31 cellular contexts compared by ENCODE assay signal in the genomic region with DNA sequence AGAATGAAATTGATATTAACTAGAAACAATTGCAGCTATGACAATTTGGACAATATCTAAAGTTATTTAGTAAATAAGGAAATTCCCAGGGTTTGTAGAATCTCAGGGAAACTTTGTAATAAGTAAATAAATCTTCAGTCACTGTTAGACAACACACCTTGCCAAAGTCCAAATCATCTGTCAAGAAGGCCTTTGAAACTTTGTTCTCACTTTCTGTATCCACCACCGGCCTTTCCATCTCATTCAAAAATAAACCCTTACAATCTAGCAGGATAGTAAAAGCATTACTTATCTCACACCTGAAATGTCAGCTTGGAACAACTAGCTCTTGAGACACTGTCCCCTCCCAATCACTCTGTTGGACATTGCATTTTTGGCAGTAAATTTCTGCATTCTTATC. TPM values are rescaled to one million over a fixed set of nuclear protein-coding genes. Genes with fewer than 3 reads are reported as not detected.
A peak's percentile ranks its signal among the peaks of the same experiment; 100 is the strongest.
DNase-seq lines count a peak whose midpoint lies in the region; ATAC-seq, FAIRE-seq and TF ChIP-seq lines count a peak whose summit lies in the region.
"Had no signal": no experiment of that assay in that cellular context is flagged by ENCODE, and none has a peak within 500 bp of the region (broad histone marks: within the 10 kb centered on the region; RNA-seq: fewer than 3 reads in every experiment).

No MANE protein-coding gene starts in this region.

- WGBS in GM23248 (ENCODE audit: low coverage in 1 of 2, low lambda C conversion rate in 2 of 2, missing lambda C conversion rate in 2 of 2), 2 experiments = 90 to 100% methylated on average over 1 of the region's 1 CpG
- WGBS in HepG2 (ENCODE audit: low lambda C conversion rate) = 0% methylated on average over 1 of the region's 1 CpG
- WGBS in smooth muscle cell (ENCODE audit: low lambda C conversion rate) = 92% methylated on average over 1 of the region's 1 CpG

- no peak for TF ChIP-seq RAD21 in HepG2 (CRISPR knock-in tag; IDR thresholded peaks at IDR 0.05)

- H3K27ac ChIP-seq in GM23248 (peak overlapping the region; percentile 46), breast epithelium (peak overlapping the region in 1 of 2 donors; percentile 9), HepG2 (ENCODE audit: extremely low read length, insufficient read depth, low read length) (no peak overlapping the region), smooth muscle cell (ENCODE audit: low read depth) (no peak overlapping the region), kidney (ENCODE audit: low read depth in 2 of 2, low read length in 2 of 2) (no peak overlapping the region)
- H3K27ac ChIP-seq: parathyroid adenoma had no signal

- no peaks in the 10 kb centered on the region for H3K36me3 Mint-ChIP-seq in stimulated activated memory B cell treated with anti-CD40 and anti-IgM and Interleukin-4, amounts not matched to agents 10 μg/mL and 1 μg/mL and 100 μg/mL, for 72 hours
- no peaks in the 10 kb centered on the region for H3K36me3 Mint-ChIP-seq in natural killer cell treated with Interleukin-12 subunit alpha and Interleukin-12 subunit beta and Interleukin-15 and Interleukin-18, amount 100 ng/mL, for 72 hours
- H3K36me3 Mint-ChIP-seq: activated naive CD8-positive, alpha-beta T cell treated with anti-CD3 and anti-CD28 coated beads, Interleukin-2, amount 10 ng/mL, durations not matched to agents 7 days and 5 days; IgD-negative memory B cell had no signal

- peaks cover 10% of the 10 kb centered on the region; the same call in 1 of the 2 replicates for H4K20me1 ChIP-seq in GM23248 (ENCODE audit: insufficient read depth)
- H4K20me1 ChIP-seq in HepG2 (ENCODE audit: insufficient read depth, low read length) = no peaks in the 10 kb centered on the region
- peaks cover 85% of the 10 kb centered on the region for H4K20me1 ChIP-seq in smooth muscle cell (ENCODE audit: low read depth)

- TF ChIP-seq CTCF in breast epithelium (IDR thresholded peaks at IDR 0.05) (no peak), HepG2 (CRISPR knock-in tag; IDR thresholded peaks at IDR 0.05) (no peak), smooth muscle cell (IDR thresholded peaks at IDR 0.05; ENCODE audit: borderline replicate concordance, insufficient read depth, poor library complexity, severe bottlenecking) (no peak), kidney (IDR thresholded peaks at IDR 0.05; ENCODE audit: borderline replicate concordance, extremely low read depth, insufficient read depth) (no peak)

- peak overlapping the region; percentile 99 for H3K4me3 ChIP-seq in GM23248
- peak overlapping the region in 2 of 3 donors; percentile 12 to 74 for H3K4me3 ChIP-seq in breast epithelium
- H3K4me3 ChIP-seq in HepG2 (replicated peaks in 1 of 3; ENCODE audit: insufficient read depth in 1 of 3, low read depth in 2 of 3, low read length in 3 of 3) = no peak overlapping the region
- H3K4me3 ChIP-seq in smooth muscle cell = no peak overlapping the region
- no peak overlapping the region for H3K4me3 ChIP-seq in kidney (ENCODE audit: low read length in 2 of 2)
- H3K4me3 ChIP-seq: HAP-1, right atrium auricular region had no signal

- peaks cover 42% of the 10 kb centered on the region for H3K27me3 Mint-ChIP-seq in stimulated activated memory B cell treated with anti-CD40 and anti-IgM and Interleukin-4, amounts not matched to agents 10 μg/mL and 1 μg/mL and 100 μg/mL, for 72 hours
- peaks cover 23 to 54% of the 10 kb centered on the region in 2 donors for H3K27me3 Mint-ChIP-seq in natural killer cell treated with Interleukin-12 subunit alpha and Interleukin-12 subunit beta and Interleukin-15 and Interleukin-18, amount 100 ng/mL, for 72 hours

- peaks cover 98% of the 10 kb centered on the region for H3K79me2 ChIP-seq in GM23248 (ENCODE audit: insufficient read depth)
- no peaks in the 10 kb centered on the region for H3K79me2 ChIP-seq in HepG2 (ENCODE audit: insufficient read depth, low read length)
- peaks cover 95% of the 10 kb centered on the region for H3K79me2 ChIP-seq in smooth muscle cell (ENCODE audit: low read depth)
- H3K79me2 ChIP-seq: parathyroid adenoma had no signal

- ATAC-seq in HepG2 = no peak; the same call in 2 of the 3 replicates
- no peak for ATAC-seq in stimulated activated memory B cell treated with anti-CD40 and anti-IgM and Interleukin-4, amounts not matched to agents 10 μg/mL and 1 μg/mL and 100 μg/mL, for 72 hours
- ATAC-seq in natural killer cell treated with Interleukin-12 subunit alpha and Interleukin-12 subunit beta and Interleukin-15 and Interleukin-18, amount 100 ng/mL, for 72 hours = no peak
- ATAC-seq: activated CD4-positive, alpha-beta T cell treated with anti-CD3 and anti-CD28 coated beads for 36 hours; esophagus mucosa; gastrocnemius medialis had no signal

- H3K27me3 ChIP-seq in GM23248 (replicated peaks; ENCODE audit: insufficient read depth) = no peaks in the 10 kb centered on the region
- no peaks in the 10 kb centered on the region for H3K27me3 ChIP-seq in breast epithelium
- H3K27me3 ChIP-seq in HepG2 (ENCODE audit: control insufficient read depth in 1 of 2, insufficient read depth in 2 of 2, low read length in 2 of 2) = peaks cover 2 to 26% of the 10 kb centered on the region in 2 experiments; a peak in 2 of 5 replicates
- H3K27me3 ChIP-seq in smooth muscle cell (ENCODE audit: low read depth) = no peaks in the 10 kb centered on the region
- H3K27me3 ChIP-seq: right atrium auricular region, stomach, tibial nerve had no signal

- peak overlapping the region; percentile 50 for H3K9ac ChIP-seq in GM23248
- no peak overlapping the region for H3K9ac ChIP-seq in HepG2 (ENCODE audit: insufficient read depth, low read depth, low read length)
- no peak overlapping the region for H3K9ac ChIP-seq in smooth muscle cell (ENCODE audit: low read depth)
- H3K9ac ChIP-seq in kidney (ENCODE audit: low read length in 2 of 2) = no peak overlapping the region
- H3K9ac ChIP-seq: parathyroid adenoma had no signal

- H3K36me3 ChIP-seq in GM23248 (ENCODE audit: low read depth) = peaks cover 62% of the 10 kb centered on the region
- no peaks in the 10 kb centered on the region for H3K36me3 ChIP-seq in breast epithelium
- H3K36me3 ChIP-seq in HepG2 (replicated peaks in 1 of 2; ENCODE audit: control insufficient read depth in 1 of 2, insufficient read depth in 2 of 2, low read length in 2 of 2) = no peaks in the 10 kb centered on the region
- peaks cover 26% of the 10 kb centered on the region for H3K36me3 ChIP-seq in smooth muscle cell (ENCODE audit: low read depth)
- H3K36me3 ChIP-seq in kidney (ENCODE audit: control insufficient read depth in 1 of 2, insufficient read depth in 2 of 2, low read length in 2 of 2) = no peaks in the 10 kb centered on the region
- H3K36me3 ChIP-seq: HAP-1 had no signal

- POLR2A ChIA-PET in HepG2 (lab: Yijun Ruan, JAX) = no interaction called here

- DNase-seq in GM23248 (no peak), breast epithelium (ENCODE audit: low spot score in 2 of 2) (no peak), HepG2 (ENCODE audit: low spot score) (no peak), smooth muscle cell (lab: John Stamatoyannopoulos, UW; ENCODE audit: unreplicated experiment) (no peak), NCI-H187 treated with DMSO at 0.1 percent for 48 hours (lab: John Stamatoyannopoulos, UW) (no peak), kidney (no peak)
- no peak for DNase-seq in natural killer cell treated with Interleukin-12 subunit alpha and Interleukin-12 subunit beta and Interleukin-15 and Interleukin-18, amount 100 ng/mL, for 72 hours (ENCODE audit: low spot score)
- DNase-seq: activated CD4-positive, alpha-beta T cell treated with anti-CD3 and anti-CD28 coated beads for 36 hours; activated effector memory CD4-positive, alpha-beta T cell treated with anti-CD3 and anti-CD28 coated beads, Interleukin-2, amount 50 U/mL, for 16 hours; activated naive CD8-positive, alpha-beta T cell treated with anti-CD3 and anti-CD28 coated beads, Interleukin-2, amount 10 ng/mL, durations not matched to agents 7 days and 5 days; activated T-cell treated with anti-CD3 and anti-CD28 coated beads for 4 hours; dermis blood vessel endothelial cell; endodermal cell; gastrocnemius medialis; NCI-H146; NCI-H446 treated with DMSO at 0.1 percent for 48 hours; NCI-H82; SIG-M5; stimulated activated CD4-positive, alpha-beta T cell treated with anti-CD3 and anti-CD28 coated beads, Interleukin-12 subunit alpha, Interleukin-12 subunit beta, amount 100 ng/mL, for 4 hours; stimulated activated CD4-positive, alpha-beta T cell treated with anti-CD3 and anti-CD28 coated beads, Interleukin-2, amount 100 ng/mL, for 48 hours; stomach had no signal

- no peaks in the 10 kb centered on the region for H3K4me1 Mint-ChIP-seq in stimulated activated memory B cell treated with anti-CD40 and anti-IgM and Interleukin-4, amounts not matched to agents 10 μg/mL and 1 μg/mL and 100 μg/mL, for 72 hours
- peaks cover 0 to 9% of the 10 kb centered on the region in 2 donors for H3K4me1 Mint-ChIP-seq in natural killer cell treated with Interleukin-12 subunit alpha and Interleukin-12 subunit beta and Interleukin-15 and Interleukin-18, amount 100 ng/mL, for 72 hours (ENCODE audit: low read depth in 2 of 2)
- H3K4me1 Mint-ChIP-seq: central memory CD8-positive, alpha-beta T cell; endodermal cell; IgD-negative memory B cell; neural crest cell had no signal

- in situ Hi-C loops in GM23248 (cut with MboI) (no loop called here), HepG2 (cut with HindIII; ENCODE audit: extremely low pct_ligation_motif_present, low pct_unique_long_range_greater_than_20kb) (no loop called here)

- TF ChIP-seq EP300 in HepG2 (IDR thresholded peaks at IDR 0.05; ENCODE audit: low read depth in 2 of 2, low read length in 2 of 2) (no peak), HepG2 (CRISPR knock-in tag; IDR thresholded peaks at IDR 0.05; ENCODE audit: borderline replicate concordance) (no peak)

- TF ChIP-seq POLR2A in breast epithelium (IDR thresholded peaks at IDR 0.05) = no peak
- no peak for TF ChIP-seq POLR2A in HepG2 (IDR thresholded peaks at IDR 0.05; ENCODE audit: insufficient read depth in 1 of 2, low read depth in 2 of 2, low read length in 2 of 2)

- H3K27ac Mint-ChIP-seq in stimulated activated memory B cell treated with anti-CD40 and anti-IgM and Interleukin-4, amounts not matched to agents 10 μg/mL and 1 μg/mL and 100 μg/mL, for 72 hours = no peak overlapping the region
- H3K27ac Mint-ChIP-seq in natural killer cell treated with Interleukin-12 subunit alpha and Interleukin-12 subunit beta and Interleukin-15 and Interleukin-18, amount 100 ng/mL, for 72 hours = no peak overlapping the region
- H3K27ac Mint-ChIP-seq: activated CD4-positive, alpha-beta T cell treated with anti-CD3 and anti-CD28 coated beads for 36 hours; activated naive CD8-positive, alpha-beta T cell treated with anti-CD3 and anti-CD28 coated beads, Interleukin-2, amount 10 ng/mL, durations not matched to agents 7 days and 5 days; endodermal cell; IgD-negative memory B cell had no signal

- intact Hi-C loops in breast epithelium (cut with DNase I; ENCODE audit: low total_unique reads) = no loop called here
- intact Hi-C loops in HepG2 (cut with micrococcal nuclease; ENCODE audit: unreplicated experiment) = no loop called here
- intact Hi-C loops in kidney (cut with DNase I) = no loop called here

- BruUV-seq in HepG2 (replicated peaks; lab: Mats Ljungman, UMichigan) = no TSS peak

- H3K4me1 ChIP-seq in GM23248 (ENCODE audit: insufficient read depth) = peaks cover 51% of the 10 kb centered on the region
- peaks cover 2 to 5% of the 10 kb centered on the region in 2 donors for H3K4me1 ChIP-seq in breast epithelium
- peaks cover 34% of the 10 kb centered on the region for H3K4me1 ChIP-seq in HepG2 (ENCODE audit: insufficient read depth, low read length)
- peaks cover 12% of the 10 kb centered on the region for H3K4me1 ChIP-seq in smooth muscle cell (ENCODE audit: low read depth)
- peaks cover 0 to 7% of the 10 kb centered on the region in 2 donors for H3K4me1 ChIP-seq in kidney (ENCODE audit: control insufficient read depth in 1 of 2, insufficient read depth in 1 of 2, low read depth in 1 of 2, low read length in 2 of 2)
- H3K4me1 ChIP-seq: HAP-1, parathyroid adenoma had no signal

- no peaks in the 10 kb centered on the region for H3K9me3 ChIP-seq in GM23248 (ENCODE audit: low read depth)
- peaks cover 0 to 24% of the 10 kb centered on the region in 2 donors for H3K9me3 ChIP-seq in breast epithelium
- no peaks in the 10 kb centered on the region for H3K9me3 ChIP-seq in HepG2 (ENCODE audit: low read length)
- no peaks in the 10 kb centered on the region for H3K9me3 ChIP-seq in smooth muscle cell (replicated peaks; ENCODE audit: low read depth)
- peaks cover 0 to 7% of the 10 kb centered on the region in 2 donors for H3K9me3 ChIP-seq in kidney (ENCODE audit: control insufficient read depth in 1 of 2, low read length in 2 of 2)
- H3K9me3 ChIP-seq: HAP-1 had no signal

- no peak overlapping the region for H2AFZ ChIP-seq in GM23248
- H2AFZ ChIP-seq in HepG2 (ENCODE audit: low read length) = no peak overlapping the region
- no peak overlapping the region for H2AFZ ChIP-seq in smooth muscle cell (ENCODE audit: low read depth)
- H2AFZ ChIP-seq: parathyroid adenoma had no signal

- H3F3A ChIP-seq in GM23248 (ENCODE audit: insufficient read depth) = peaks cover 81% of the 10 kb centered on the region
- peaks cover 15% of the 10 kb centered on the region for H3F3A ChIP-seq in smooth muscle cell (ENCODE audit: low read depth)

- CTCF ChIA-PET in HepG2 (lab: Yijun Ruan, JAX; ENCODE audit: low intra/inter-chr PET ratio, low total read pairs) = no interaction called here

- FAIRE-seq in HepG2 (lab: Jason Lieb, UNC) = no peak
- no peak for FAIRE-seq in kidney (lab: Jason Lieb, UNC)
- FAIRE-seq: RCC 7860 had no signal

- H3K9me3 Mint-ChIP-seq in stimulated activated memory B cell treated with anti-CD40 and anti-IgM and Interleukin-4, amounts not matched to agents 10 μg/mL and 1 μg/mL and 100 μg/mL, for 72 hours = peaks cover 15% of the 10 kb centered on the region
- no peaks in the 10 kb centered on the region for H3K9me3 Mint-ChIP-seq in natural killer cell treated with Interleukin-12 subunit alpha and Interleukin-12 subunit beta and Interleukin-15 and Interleukin-18, amount 100 ng/mL, for 72 hours

- H3K9me2 ChIP-seq in GM23248 (ENCODE audit: insufficient read depth) = no peaks in the 10 kb centered on the region

- H3K4me2 ChIP-seq in GM23248 (ENCODE audit: unreplicated experiment) (peak overlapping the region; percentile 97), HepG2 (ENCODE audit: low read depth, low read length) (no peak overlapping the region), smooth muscle cell (peak overlapping the region; percentile 88)

- H3K4me3 Mint-ChIP-seq in stimulated activated memory B cell treated with anti-CD40 and anti-IgM and Interleukin-4, amounts not matched to agents 10 μg/mL and 1 μg/mL and 100 μg/mL, for 72 hours = no peak overlapping the region
- no peak overlapping the region for H3K4me3 Mint-ChIP-seq in natural killer cell treated with Interleukin-12 subunit alpha and Interleukin-12 subunit beta and Interleukin-15 and Interleukin-18, amount 100 ng/mL, for 72 hours
- H3K4me3 Mint-ChIP-seq: activated CD4-positive, alpha-beta T cell treated with anti-CD3 and anti-CD28 coated beads for 36 hours; activated naive CD8-positive, alpha-beta T cell treated with anti-CD3 and anti-CD28 coated beads, Interleukin-2, amount 10 ng/mL, durations not matched to agents 7 days and 5 days; central memory CD8-positive, alpha-beta T cell; endodermal cell; IgD-negative memory B cell; neural crest cell had no signal

RNA-seq across cellular contexts. Expression of gene NNMT, which starts 7.9 kb away (rescaled TPM):
- total RNA-seq in GM23248 (2014; rRNA removed; shearing (Covaris generic)) = 809 and 1,043 TPM in 2 replicates
- polyA plus RNA-seq in GM23248 (2016; fragmentation: Nextera tagmentation; extraction: Ambion mirVana) (1,317 and 1,390 TPM in 2 replicates), HepG2 (2011; rRNA removed) (0.13 TPM in 1 of 2 replicates, not detected in the other), smooth muscle cell (588 and 814 TPM in 2 replicates), kidney (ENCODE audit: insufficient read depth, low read depth, low replicate concordance) (91.9 TPM)
- total RNA-seq in breast epithelium (1,000 to 10,000 TPM in 2 of 3 donors, 100 to 1,000 TPM in 1; 987 to 2,750 (median 1,078) TPM), HepG2 (2016; rRNA removed; fragmentation: Illumina TruSeq; extraction: Trizol) (not detected in 2 replicates), smooth muscle cell (397 and 495 TPM in 2 replicates), kidney (1,451 TPM)
- total RNA-seq in HepG2 (2016; cell fraction: cytosol; rRNA removed; fragmentation: Illumina TruSeq; extraction: Trizol; ENCODE audit: low read depth) = not detected in 2 replicates
- total RNA-seq in HepG2 (2016; cell fraction: insoluble cytoplasmic fraction; rRNA removed; fragmentation: Illumina TruSeq; extraction: Trizol) = not detected in 2 replicates
- total RNA-seq in HepG2 (2016; cell fraction: membrane; rRNA removed; fragmentation: Illumina TruSeq; extraction: Trizol) = not detected in 2 replicates
- not detected in 2 replicates for total RNA-seq in HepG2 (2016; cell fraction: nucleus; rRNA removed; fragmentation: Illumina TruSeq; extraction: Trizol)
- polyA plus RNA-seq in HepG2 (2011; cell fraction: cytosol; rRNA removed) = 0.21 TPM in 1 of 2 replicates, not detected in the other
- polyA plus RNA-seq in HepG2 (2011; cell fraction: nucleus; rRNA removed) = not detected in 2 replicates
- polyA plus RNA-seq in HepG2 (2012) = not detected in 2 replicates
- polyA plus RNA-seq in HepG2 (2016; cell fraction: cytosol; fragmentation: Illumina TruSeq; extraction: Trizol; ENCODE audit: low read depth) = not detected in 2 replicates
- not detected in 2 replicates for polyA plus RNA-seq in HepG2 (2016; cell fraction: insoluble cytoplasmic fraction; fragmentation: Illumina TruSeq; extraction: Trizol; ENCODE audit: low read depth)
- not detected in 2 replicates for polyA plus RNA-seq in HepG2 (2016; cell fraction: membrane; fragmentation: Illumina TruSeq; extraction: Trizol; ENCODE audit: low read depth)
- polyA plus RNA-seq in HepG2 (2016; cell fraction: nucleus; fragmentation: Illumina TruSeq; extraction: Trizol; ENCODE audit: insufficient read depth, low read depth) = not detected in 2 replicates
- 129 TPM in 1 of 2 replicates, not detected in the other for polyA minus RNA-seq in HepG2 (2011; rRNA and poly(A)+ RNA removed; ENCODE audit: low replicate concordance)
- polyA minus RNA-seq in HepG2 (2011; cell fraction: cytosol; rRNA and poly(A)+ RNA removed) = 1.6 and 1.8 TPM in 2 replicates
- 1.4 and 1.5 TPM in 2 replicates for polyA minus RNA-seq in HepG2 (2011; cell fraction: nucleus; rRNA and poly(A)+ RNA removed)
- total RNA-seq in natural killer cell treated with Interleukin-12 subunit alpha and Interleukin-12 subunit beta and Interleukin-15 and Interleukin-18, amount 100 ng/mL, for 72 hours = not detected
- total RNA-seq: activated CD4-positive, alpha-beta T cell treated with anti-CD3 and anti-CD28 coated beads for 36 hours; activated naive CD8-positive, alpha-beta T cell treated with anti-CD3 and anti-CD28 coated beads, Interleukin-2, amount 10 ng/mL, durations not matched to agents 7 days and 5 days; endodermal cell had no signal
- polyA plus RNA-seq: IgD-negative memory B cell had no signal

Comparison
In these comparisons a context has a peak if more than half of its experiments do, and no peak if none do; other contexts are left out.
1. H3K4me3 ChIP-seq: peak in GM23248 (single experiment) and breast epithelium (2 of 3); none in HepG2 (0 of 3), smooth muscle cell (single experiment) and kidney (0 of 2).
2. RNA of gene NNMT, which starts 7.9 kb away (total RNA-seq): 1,451 TPM in kidney (single experiment), 987 to 2,750 TPM in breast epithelium, 809 to 1,043 TPM in GM23248 and 397 to 495 TPM in smooth muscle cell; not detected in HepG2 and not detected in natural killer cell treated with Interleukin-12 subunit alpha and Interleukin-12 subunit beta and Interleukin-15 and Interleukin-18, amount 100 ng/mL, for 72 hours; every median in the first group is over 100 times any median in the second.